Comparison of ENCODE assay signal across 7 cellular contexts in the genomic region with DNA sequence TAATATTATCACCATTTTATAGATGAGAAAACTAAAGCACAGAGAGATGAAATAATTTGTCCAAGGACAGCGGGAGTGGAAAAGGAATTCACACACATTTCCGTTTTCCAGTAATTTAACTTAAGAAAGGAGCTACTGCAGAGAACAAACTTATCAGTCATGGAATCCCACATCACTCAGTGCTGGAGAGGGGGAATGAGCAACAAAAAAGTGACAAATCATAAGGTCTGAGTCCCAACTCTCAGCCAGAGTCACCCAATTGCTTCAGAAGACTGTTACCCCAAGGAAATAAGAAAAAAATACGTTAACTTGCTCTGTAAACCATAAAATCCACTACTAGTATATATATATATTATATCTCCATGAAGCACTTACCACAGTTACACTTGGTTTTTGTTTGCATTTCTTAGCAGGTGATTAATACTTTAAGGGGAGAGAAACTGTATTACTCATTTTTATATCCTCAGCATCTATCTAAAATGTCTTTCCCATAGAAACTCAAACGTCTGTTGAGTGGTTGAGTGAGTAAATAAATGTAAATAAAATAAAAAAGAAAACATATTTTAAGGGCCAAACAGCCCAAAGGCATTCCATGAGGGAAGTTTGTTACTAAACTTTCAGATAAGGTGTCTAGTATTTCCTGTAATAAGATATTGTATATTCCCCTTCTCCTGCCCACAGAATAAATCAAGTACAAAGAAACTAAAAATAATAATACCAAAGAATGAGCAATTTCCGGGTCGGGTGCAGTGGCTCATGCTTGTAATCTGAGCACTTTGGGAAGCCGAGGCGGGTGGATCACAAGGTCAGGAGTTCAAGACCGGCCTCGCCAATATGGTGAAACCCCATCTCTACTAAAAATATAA.
DNase-seq lines count a peak whose midpoint lies in the region; ATAC-seq and TF ChIP-seq lines count a peak whose summit lies in the region.

No MANE protein-coding gene starts in this region.

- H3K4me3 Mint-ChIP-seq in WTC11 = no peak overlapping the region
- peak overlapping the region; percentile 65 for H3K4me3 Mint-ChIP-seq in stimulated activated effector memory CD8-positive, alpha-beta T cell treated with anti-CD3 and anti-CD28 coated beads, Interleukin-12 subunit alpha, Interleukin-12 subunit beta, amount 100 ng/mL, for 72 hours

- no peaks in the 10 kb centered on the region for H3K9me3 Mint-ChIP-seq in WTC11
- H3K9me3 Mint-ChIP-seq in stimulated activated effector memory CD8-positive, alpha-beta T cell treated with anti-CD3 and anti-CD28 coated beads, Interleukin-12 subunit alpha, Interleukin-12 subunit beta, amount 100 ng/mL, for 72 hours = no peaks in the 10 kb centered on the region

- no peaks in the 10 kb centered on the region for H3K27me3 ChIP-seq in prostate gland (replicated peaks; ENCODE audit: insufficient read depth)

- H3K4me3 ChIP-seq in prostate gland = no peak overlapping the region

- no peak for TF ChIP-seq POLR2A in prostate gland (IDR thresholded peaks at IDR 0.05)

- no peak for ATAC-seq in WTC11
- ATAC-seq in stimulated activated effector memory CD8-positive, alpha-beta T cell treated with anti-CD3 and anti-CD28 coated beads, Interleukin-12 subunit alpha, Interleukin-12 subunit beta, amount 100 ng/mL, for 72 hours = peak; percentile 33
- ATAC-seq in HG02623 (IDR thresholded peaks at IDR 0.05; ENCODE audit: unreplicated experiment) = no peak
- no peak for ATAC-seq in GM21717 (IDR thresholded peaks at IDR 0.05; ENCODE audit: unreplicated experiment)

- H3K36me3 ChIP-seq in prostate gland = no peaks in the 10 kb centered on the region

- WGBS in prostate gland = 60% methylated on average over 10 of the region's 10 CpGs

- peak overlapping the region in 1 of 2 donors; percentile 37 for H3K27ac ChIP-seq in prostate gland

- TF ChIP-seq CTCF in WTC11 (IDR thresholded peaks at IDR 0.05) (no peak), prostate gland (IDR thresholded peaks at IDR 0.05) (no peak)

- peak; percentile 81 for DNase-seq in HS-5 (ENCODE audit: low read depth)
- DNase-seq in WTC11 (ENCODE audit: low spot score) = no peak
- DNase-seq in fibroblast of gingiva (ENCODE audit: low read depth) = peak; percentile 82
- DNase-seq in stimulated activated effector memory CD8-positive, alpha-beta T cell treated with anti-CD3 and anti-CD28 coated beads, Interleukin-12 subunit alpha, Interleukin-12 subunit beta, amount 100 ng/mL, for 72 hours (ENCODE audit: low spot score in 2 of 2) = no peak
- no peak for DNase-seq in prostate gland (ENCODE audit: low spot score)

- H3K9me3 ChIP-seq in prostate gland = no peaks in the 10 kb centered on the region

- H3K36me3 Mint-ChIP-seq in WTC11 = no peaks in the 10 kb centered on the region
- H3K36me3 Mint-ChIP-seq in stimulated activated effector memory CD8-positive, alpha-beta T cell treated with anti-CD3 and anti-CD28 coated beads, Interleukin-12 subunit alpha, Interleukin-12 subunit beta, amount 100 ng/mL, for 72 hours = peaks cover 16% of the 10 kb centered on the region

- H3K4me1 Mint-ChIP-seq in WTC11 = peaks cover 65% of the 10 kb centered on the region
- H3K4me1 Mint-ChIP-seq in stimulated activated effector memory CD8-positive, alpha-beta T cell treated with anti-CD3 and anti-CD28 coated beads, Interleukin-12 subunit alpha, Interleukin-12 subunit beta, amount 100 ng/mL, for 72 hours = peaks cover 75% of the 10 kb centered on the region

- POLR2A ChIA-PET in WTC11 (lab: Charles Lee) = no interaction called here

- H3K27me3 Mint-ChIP-seq in WTC11 (ENCODE audit: low read depth) = no peaks in the 10 kb centered on the region

- intact Hi-C loops in prostate gland (cut with DNase I) = no loop called here

- CTCF ChIA-PET in WTC11 (lab: Charles Lee) = interaction anchor here (0.6 to 4.0 kb wide), 5 partner anchors 10 to 380 kb away, joined by 3 to 24 read pairs (median 3); no protein-coding TSS in a partner anchor

- H3K4me1 ChIP-seq in prostate gland (replicated peaks) = peaks cover 27% of the 10 kb centered on the region

- H3K27ac Mint-ChIP-seq in WTC11 = peak overlapping the region; percentile 73
- H3K27ac Mint-ChIP-seq in stimulated activated effector memory CD8-positive, alpha-beta T cell treated with anti-CD3 and anti-CD28 coated beads, Interleukin-12 subunit alpha, Interleukin-12 subunit beta, amount 100 ng/mL, for 72 hours = peak overlapping the region; percentile 82

TF ChIP-seq in WTC11, 78 proteins besides CTCF, POLR2A, EP300 and RAD21:
- no peak for TF ChIP-seq TEAD4 (CRISPR knock-in tag; IDR thresholded peaks at IDR 0.05)
- TF ChIP-seq EMX1 (CRISPR knock-in tag; IDR thresholded peaks at IDR 0.05) = no peak
- TF ChIP-seq MYBL2 (CRISPR knock-in tag; IDR thresholded peaks at IDR 0.05) = no peak

Comparison
In these comparisons a context has a peak if more than half of its experiments do, and no peak if none do; other contexts are left out.
1. DNase-seq: peak in HS-5 (single experiment) and fibroblast of gingiva (single experiment); none in WTC11 (single experiment), stimulated activated effector memory CD8-positive, alpha-beta T cell treated with anti-CD3 and anti-CD28 coated beads, Interleukin-12 subunit alpha, Interleukin-12 subunit beta, amount 100 ng/mL, for 72 hours (0 of 2) and prostate gland (single experiment).